Comparison of ENCODE assay signal across 31 cellular contexts in the genomic region with DNA sequence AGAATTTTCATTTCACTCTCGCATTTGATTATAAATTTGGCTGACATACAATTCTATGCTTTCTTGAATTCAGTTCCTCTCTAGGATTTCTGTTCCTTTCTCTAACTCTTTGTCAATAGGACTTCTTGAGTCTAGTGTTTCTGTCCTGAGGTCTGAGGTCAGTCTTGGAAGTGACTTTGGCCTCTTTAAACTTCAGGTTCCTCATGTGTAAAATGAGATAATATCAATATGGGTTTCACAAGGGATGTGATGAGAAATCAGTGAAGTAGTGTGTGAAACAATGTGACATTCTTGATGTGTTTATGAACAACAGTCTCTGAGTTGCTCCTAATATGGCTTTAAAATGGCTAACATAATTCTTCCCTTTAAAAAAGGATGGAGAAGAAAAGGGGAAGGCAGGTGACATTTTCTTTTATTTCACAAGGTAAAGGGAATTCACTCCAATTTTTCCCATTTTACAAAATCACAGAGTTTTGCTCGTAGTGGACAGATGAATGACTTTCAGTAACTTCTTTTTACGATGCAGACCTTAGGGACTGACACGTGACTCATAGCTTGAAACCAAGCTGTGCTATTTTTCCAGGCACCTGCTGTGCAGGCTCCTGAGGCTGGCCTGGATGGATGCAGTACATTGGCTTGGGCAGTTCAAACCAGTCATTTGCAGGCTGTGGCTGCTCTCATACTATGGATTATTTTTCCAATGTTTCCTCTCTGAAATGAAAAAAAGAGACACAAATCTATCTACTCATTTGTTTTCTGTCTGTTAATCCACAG.
DNase-seq lines count a peak whose midpoint lies in the region; ATAC-seq and TF ChIP-seq lines count a peak whose summit lies in the region.
"Had no signal": no experiment of that assay in that cellular context is flagged by ENCODE, and none has a peak within 500 bp of the region (broad histone marks: within the 10 kb centered on the region; RNA-seq: fewer than 3 reads in every experiment).

No MANE protein-coding gene starts in this region.

- no peak overlapping the region for H3K4me3 ChIP-seq in GM12865 (ENCODE audit: low read depth, low read length)
- H3K4me3 ChIP-seq in BE2C (ENCODE audit: low read depth, low read length) = no peak overlapping the region
- no peak overlapping the region for H3K4me3 ChIP-seq in tibial artery
- no peak overlapping the region for H3K4me3 ChIP-seq in lower leg skin (ENCODE audit: low read depth, poor library complexity, severe bottlenecking)
- H3K4me3 ChIP-seq: body of pancreas, gastroesophageal sphincter, SJCRH30, suprapubic skin had no signal

- H3K27me3 ChIP-seq in BE2C (no peaks in the 10 kb centered on the region; the same call in 1 of the 2 replicates), tibial artery (no peaks in the 10 kb centered on the region)
- H3K27me3 ChIP-seq: body of pancreas, suprapubic skin had no signal

- intact Hi-C loops in tibial artery (cut with DNase I; ENCODE audit: low total_unique reads) = no loop called here
- intact Hi-C loops in lower leg skin (cut with DNase I; ENCODE audit: low total_unique reads) = no loop called here

- no peak overlapping the region for H3K4me3 Mint-ChIP-seq in WTC11
- H3K4me3 Mint-ChIP-seq: activated CD4-positive, alpha-beta T cell treated with anti-CD3 and anti-CD28 coated beads, Interleukin-2, amount 10 ng/mL, durations not matched to agents 7 days and 5 days; activated T-cell treated with anti-CD3 and anti-CD28 coated beads, Interleukin-2, amount 50 U/mL, for 72 hours; immature natural killer cell had no signal

- peaks cover 3% of the 10 kb centered on the region; the same call in 1 of the 2 replicates for H3K4me1 Mint-ChIP-seq in WTC11
- H3K4me1 Mint-ChIP-seq: activated CD4-positive, alpha-beta T cell treated with anti-CD3 and anti-CD28 coated beads, Interleukin-2, amount 10 ng/mL, durations not matched to agents 7 days and 5 days; immature natural killer cell had no signal

- H3K9me3 ChIP-seq in BE2C (no peaks in the 10 kb centered on the region), tibial artery (no peaks in the 10 kb centered on the region)
- H3K9me3 ChIP-seq: body of pancreas, gastroesophageal sphincter, SJCRH30, suprapubic skin had no signal

- POLR2A ChIA-PET in WTC11 (lab: Charles Lee) = no interaction called here

- 70 to 77% methylated on average over 4 of the region's 4 CpGs for WGBS in lower leg skin, 2 donors

- H3K27ac Mint-ChIP-seq in WTC11 = peak overlapping the region; percentile 36
- H3K27ac Mint-ChIP-seq: activated CD4-positive, alpha-beta T cell treated with anti-CD3 and anti-CD28 coated beads, Interleukin-2, amount 10 ng/mL, durations not matched to agents 7 days and 5 days; activated T-cell treated with anti-CD3 and anti-CD28 coated beads, Interleukin-2, amount 50 U/mL, for 72 hours; immature natural killer cell; progenitor cell of endocrine pancreas had no signal

- H3K4me1 ChIP-seq in BE2C (no peaks in the 10 kb centered on the region), tibial artery (no peaks in the 10 kb centered on the region)
- H3K4me1 ChIP-seq: body of pancreas, gastroesophageal sphincter, SJCRH30, suprapubic skin had no signal

- ATAC-seq in HG03103 (IDR thresholded peaks at IDR 0.05; ENCODE audit: low read depth, unreplicated experiment) (peak; percentile 66), WTC11 (no peak)
- ATAC-seq: activated T-cell treated with anti-CD3 and anti-CD28 coated beads, Interleukin-2, amount 50 U/mL, for 72 hours; body of pancreas; gastroesophageal sphincter; sciatic nerve had no signal

- no peaks in the 10 kb centered on the region; the same call in 1 of the 2 replicates for H3K9me3 Mint-ChIP-seq in WTC11
- H3K9me3 Mint-ChIP-seq: activated CD4-positive, alpha-beta T cell treated with anti-CD3 and anti-CD28 coated beads, Interleukin-2, amount 10 ng/mL, durations not matched to agents 7 days and 5 days; activated T-cell treated with anti-CD3 and anti-CD28 coated beads, Interleukin-2, amount 50 U/mL, for 72 hours had no signal

- no peaks in the 10 kb centered on the region for H3K27me3 Mint-ChIP-seq in WTC11 (ENCODE audit: low read depth)

- no peak overlapping the region for H3K27ac ChIP-seq in tibial artery
- H3K27ac ChIP-seq: body of pancreas, C4-2B, gastroesophageal sphincter, SJCRH30, suprapubic skin, WERI-Rb-1 had no signal

- H3K36me3 Mint-ChIP-seq in WTC11 = no peaks in the 10 kb centered on the region
- H3K36me3 Mint-ChIP-seq: immature natural killer cell had no signal

- DNase-seq in COLO668 (lab: John Stamatoyannopoulos, UW; ENCODE audit: unreplicated experiment) (peak; percentile 56), GM12865 (ENCODE audit: low read depth) (peak; percentile 21), WTC11 (ENCODE audit: low spot score) (no peak), BE2C (no peak), tibial artery (no peak), lower leg skin (ENCODE audit: low spot score in 2 of 2) (no peak), AG08395 (ENCODE audit: low spot score) (no peak)
- DNase-seq: activated CD4-positive, alpha-beta T cell treated with anti-CD3 and anti-CD28 coated beads, Interleukin-2, amount 10 ng/mL, durations not matched to agents 7 days and 5 days; activated naive CD4-positive, alpha-beta T cell treated with Interleukin-2 at 50 U/mL for 16 hours; activated T-cell treated with anti-CD3 and anti-CD28 coated beads, Interleukin-2, amount 50 U/mL, for 72 hours; body of pancreas; Calu3; EL; HCEC 1CT; hippocampal formation; immature natural killer cell; IMR-90; mesenchymal stem cell; NCI-H1048; NCI-H526; SJCRH30; stimulated activated CD4-positive, alpha-beta T cell treated with anti-CD3 and anti-CD28 coated beads, Interleukin-12 subunit alpha, Interleukin-12 subunit beta, amount 100 ng/mL, for 4 hours; stimulated activated CD4-positive, alpha-beta T cell treated with anti-CD3 and anti-CD28 coated beads, Interleukin-4, amount 100 ng/mL, for 1 hour; T1000; WERI-Rb-1 had no signal

- CTCF ChIA-PET in WTC11 (lab: Charles Lee) = no interaction called here

- TF ChIP-seq CTCF in GM12865 (IDR thresholded peaks at IDR 0.05; ENCODE audit: insufficient read depth, low read depth, low read length, missing control alignments) (no peak), WTC11 (IDR thresholded peaks at IDR 0.05) (no peak), BE2C (IDR thresholded peaks at IDR 0.05; ENCODE audit: low read depth, low read length) (no peak), tibial artery (IDR thresholded peaks at IDR 0.05) (no peak), lower leg skin (IDR thresholded peaks at IDR 0.05) (no peak)

- H3K36me3 ChIP-seq in BE2C = no peaks in the 10 kb centered on the region
- no peaks in the 10 kb centered on the region for H3K36me3 ChIP-seq in tibial artery
- H3K36me3 ChIP-seq: gastroesophageal sphincter, SJCRH30, suprapubic skin, WERI-Rb-1 had no signal

- TF ChIP-seq POLR2A in lower leg skin (IDR thresholded peaks at IDR 0.05) = no peak

TF ChIP-seq in WTC11, 78 proteins besides CTCF, POLR2A, EP300 and RAD21:
- no peak for TF ChIP-seq NFYB (CRISPR knock-in tag; conservative IDR thresholded peaks at IDR 0.05; ENCODE audit: low read depth)
- TF ChIP-seq, protein P1, sequence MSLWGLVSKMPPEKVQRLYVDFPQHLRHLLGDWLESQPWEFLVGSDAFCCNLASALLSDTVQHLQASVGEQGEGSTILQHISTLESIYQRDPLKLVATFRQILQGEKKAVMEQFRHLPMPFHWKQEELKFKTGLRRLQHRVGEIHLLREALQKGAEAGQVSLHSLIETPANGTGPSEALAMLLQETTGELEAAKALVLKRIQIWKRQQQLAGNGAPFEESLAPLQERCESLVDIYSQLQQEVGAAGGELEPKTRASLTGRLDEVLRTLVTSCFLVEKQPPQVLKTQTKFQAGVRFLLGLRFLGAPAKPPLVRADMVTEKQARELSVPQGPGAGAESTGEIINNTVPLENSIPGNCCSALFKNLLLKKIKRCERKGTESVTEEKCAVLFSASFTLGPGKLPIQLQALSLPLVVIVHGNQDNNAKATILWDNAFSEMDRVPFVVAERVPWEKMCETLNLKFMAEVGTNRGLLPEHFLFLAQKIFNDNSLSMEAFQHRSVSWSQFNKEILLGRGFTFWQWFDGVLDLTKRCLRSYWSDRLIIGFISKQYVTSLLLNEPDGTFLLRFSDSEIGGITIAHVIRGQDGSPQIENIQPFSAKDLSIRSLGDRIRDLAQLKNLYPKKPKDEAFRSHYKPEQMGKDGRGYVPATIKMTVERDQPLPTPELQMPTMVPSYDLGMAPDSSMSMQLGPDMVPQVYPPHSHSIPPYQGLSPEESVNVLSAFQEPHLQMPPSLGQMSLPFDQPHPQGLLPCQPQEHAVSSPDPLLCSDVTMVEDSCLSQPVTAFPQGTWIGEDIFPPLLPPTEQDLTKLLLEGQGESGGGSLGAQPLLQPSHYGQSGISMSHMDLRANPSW (CRISPR knock-in tag; conservative IDR thresholded peaks at IDR 0.05; ENCODE audit: low read depth) = no peak
- no peak for TF ChIP-seq JUN (CRISPR knock-in tag; IDR thresholded peaks at IDR 0.05)
- TF ChIP-seq ZSCAN18 (CRISPR knock-in tag; IDR thresholded peaks at IDR 0.05) = no peak
- no peak for TF ChIP-seq ZNF512 (CRISPR knock-in tag; IDR thresholded peaks at IDR 0.05; ENCODE audit: borderline replicate concordance)

Comparison
In these comparisons a context has a peak if more than half of its experiments do, and no peak if none do; other contexts are left out.
1. DNase-seq: peak in COLO668 (single experiment) and GM12865 (single experiment); none in WTC11 (single experiment), BE2C (single experiment), tibial artery (0 of 2), lower leg skin (0 of 2) and AG08395 (single experiment).